24 cellular contexts compared by ENCODE assay signal in genomic region chr6:141000917-141001316, GRCh38.
"Had no signal": no experiment of that assay in that cellular context is flagged by ENCODE, and none has a peak within 500 bp of the region (broad histone marks: within the 10 kb centered on the region; RNA-seq: fewer than 3 reads in every experiment).

No MANE protein-coding gene starts in this region.

- H3K4me3 ChIP-seq: stomach, suprapubic skin, testis, thoracic aorta, thyroid gland, tibial artery, tibial nerve, transverse colon, upper lobe of left lung, upper lobe of right lung, uterus, vagina had no signal

- H3K27ac ChIP-seq: stomach, suprapubic skin, testis, thoracic aorta, thyroid gland, tibial artery, tibial nerve, transverse colon, upper lobe of left lung, upper lobe of right lung, uterus, vagina had no signal

- H3K36me3 ChIP-seq: stomach, suprapubic skin, thoracic aorta, thyroid gland, tibial artery, tibial nerve, transverse colon, upper lobe of left lung, upper lobe of right lung, uterus, vagina had no signal

- H3K27me3 ChIP-seq: stomach, suprapubic skin, testis, thyroid gland, tibial artery, tibial nerve, transverse colon, upper lobe of left lung, upper lobe of right lung, uterus, vagina had no signal

- DNase-seq: stimulated activated CD4-positive, alpha-beta T cell treated with anti-CD3 and anti-CD28 coated beads, Interleukin-2, amount 100 ng/mL, for 48 hours; stimulated activated CD4-positive, alpha-beta T cell treated with anti-CD3 and anti-CD28 coated beads, Interleukin-4, amount 100 ng/mL, for 1 hour; stimulated activated CD4-positive, alpha-beta T cell treated with anti-CD3 and anti-CD28 coated beads, Interleukin-4, amount 100 ng/mL, for 24 hours; stimulated activated CD4-positive, alpha-beta T cell treated with anti-CD3 and anti-CD28 coated beads, Interleukin-4, amount 100 ng/mL, for 4 hours; stimulated activated CD8-positive, alpha-beta memory T cell treated with anti-CD3 and anti-CD28 coated beads, Interleukin-4, amount 100 ng/mL, for 48 hours; stimulated activated naive B cell treated with anti-CD40 and anti-IgM and Interleukin-4, amounts not matched to agents 10 μg/mL and 1 μg/mL and 100 μg/mL, for 72 hours; stimulated activated naive CD4-positive, alpha-beta T cell; stimulated activated naive CD4-positive, alpha-beta T cell treated with Interleukin-2 at 50 U/mL for 16 hours; stimulated activated naive CD8-positive, alpha-beta T cell treated with anti-CD3 and anti-CD28 coated beads, Interleukin-15, amount 100 ng/mL, for 72 hours; stimulated activated naive CD8-positive, alpha-beta T cell treated with anti-CD3 and anti-CD28 coated beads, Interleukin-15, Interleukin-2, amounts not matched to agents 100 U/mL and 50 U/mL, for 24 hours; stomach; substantia nigra; testis; thyroid gland; tibial artery; transverse colon; trophoblast cell; upper lobe of left lung; upper lobe of right lung; uterus had no signal

- H3K9me3 ChIP-seq: stomach, suprapubic skin, testis, thoracic aorta, thyroid gland, tibial artery, tibial nerve, transverse colon, upper lobe of left lung, upper lobe of right lung, uterus, vagina had no signal
